Comparison of ENCODE assay signal across 29 cellular contexts in genomic region chr6:148658701-148659100, GRCh38.
"Had no signal": no experiment of that assay in that cellular context is flagged by ENCODE, and none has a peak within 500 bp of the region (broad histone marks: within the 10 kb centered on the region; RNA-seq: fewer than 3 reads in every experiment).

No MANE protein-coding gene starts in this region.

- H3K27me3 ChIP-seq: body of pancreas, colonic mucosa, esophagus squamous epithelium had no signal

- H3K4me3 ChIP-seq: body of pancreas, colonic mucosa, esophagus squamous epithelium had no signal

- ATAC-seq: activated CD4-positive, CD25-positive, alpha-beta regulatory T cell treated with anti-CD3 and anti-CD28 coated beads, Interleukin-2, amount 50 U/mL, for 24 hours; activated CD8-positive, alpha-beta T cell treated with anti-CD3 and anti-CD28 coated beads for 36 hours; activated T-cell treated with anti-CD3 and anti-CD28 coated beads, Interleukin-2, amount 50 U/mL, for 4 hours; activated T-helper 17 cell treated with anti-CD3 and anti-CD28 coated beads, Interleukin-2, amount 50 U/mL, for 72 hours; body of pancreas; T-helper 17 cell had no signal

- H3K36me3 ChIP-seq: colonic mucosa, esophagus squamous epithelium, WERI-Rb-1 had no signal

- H3K4me1 ChIP-seq: body of pancreas, colonic mucosa had no signal

- H3K27ac ChIP-seq: body of pancreas, colonic mucosa, epithelial cell of prostate, esophagus squamous epithelium, WERI-Rb-1 had no signal

- DNase-seq: activated B cell treated with CpG ODN at 0.5 μM for 24 hours; activated CD4-positive, alpha-beta T cell treated with anti-CD3 and anti-CD28 coated beads for 48 hours; activated CD4-positive, alpha-beta T cell treated with anti-CD3 and anti-CD28 coated beads, Interleukin-2, amount 50 U/mL, for 1 hour; activated CD4-positive, alpha-beta T cell treated with anti-CD3 and anti-CD28 coated beads, Interleukin-2, amount 50 U/mL, for 48 hours; activated CD8-positive, alpha-beta memory T cell treated with anti-CD3 and anti-CD28 coated beads for 24 hours; activated CD8-positive, alpha-beta T cell treated with anti-CD3 and anti-CD28 coated beads for 36 hours; activated effector memory CD4-positive, alpha-beta T cell treated with Interleukin-2 at 50 U/mL for 16 hours; activated gamma-delta T cell treated with Interleukin-2 at 50 U/mL for 16 hours; activated naive CD4-positive, alpha-beta T cell treated with anti-CD3 and anti-CD28 coated beads, Interleukin-2, amount 50 U/mL, for 16 hours; activated naive CD4-positive, alpha-beta T cell treated with Interleukin-2 at 50 U/mL for 16 hours; activated T-cell treated with anti-CD3 and anti-CD28 coated beads, Interleukin-2, amount 50 U/mL, for 4 hours; amniotic stem cell; anterior cingulate cortex; body of pancreas; caudate nucleus; colonic mucosa; effector CD8-positive, alpha-beta T cell; esophagus squamous epithelium; foreskin fibroblast; head of caudate nucleus; T-helper 1 cell; T-helper 17 cell; T1000; WERI-Rb-1 had no signal

- FAIRE-seq: endothelial cell of umbilical vein, frontal cortex had no signal

- H3K9me3 ChIP-seq: body of pancreas, colonic mucosa, esophagus squamous epithelium had no signal
